8 cellular contexts compared by ENCODE assay signal in the genomic region with DNA sequence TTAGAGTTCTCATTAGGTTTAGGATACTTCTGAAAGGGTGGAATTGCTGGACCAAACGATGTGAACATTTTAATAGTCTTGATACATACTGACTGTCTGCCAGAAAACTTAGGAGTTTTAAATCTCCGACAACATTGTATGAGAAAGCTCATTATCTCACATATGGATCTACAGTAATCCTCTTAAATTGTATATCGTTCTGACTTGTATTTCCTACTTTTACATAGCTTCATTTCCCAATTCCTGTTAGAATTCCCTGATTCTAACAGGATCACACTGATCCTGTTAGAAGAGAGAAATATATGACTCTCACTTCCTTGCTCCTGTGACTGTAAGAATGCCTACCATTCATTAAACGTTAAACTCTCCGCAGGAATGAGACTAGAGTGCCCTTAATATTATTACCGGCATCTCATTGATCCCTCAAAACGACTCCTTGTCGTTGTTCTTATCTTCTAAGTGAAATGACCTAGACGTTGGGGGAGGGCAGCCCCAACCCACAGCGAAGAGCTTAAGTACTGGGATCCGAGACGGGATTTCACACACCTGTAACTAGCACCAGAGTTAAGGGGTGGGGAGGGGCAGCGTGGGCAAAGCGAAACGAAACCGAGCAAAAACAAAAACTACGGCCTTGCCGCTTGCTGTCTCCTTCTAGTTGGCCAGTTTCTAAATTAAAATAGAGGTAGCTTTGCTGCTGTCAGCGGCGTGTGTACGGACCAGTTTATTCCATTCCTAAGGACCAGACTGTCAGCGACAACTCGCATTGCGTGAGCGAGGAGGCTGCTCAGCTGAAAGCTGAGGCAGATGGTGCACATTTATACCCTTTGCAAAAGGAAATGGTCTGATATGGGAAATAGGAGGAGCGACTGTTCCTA. TPM values are rescaled to one million over a fixed set of nuclear protein-coding genes. Genes with fewer than 3 reads are reported as not detected.
DNase-seq lines count a peak whose midpoint lies in the region; ATAC-seq and TF ChIP-seq lines count a peak whose summit lies in the region.

No MANE protein-coding gene starts in this region.

- no peak for TF ChIP-seq CTCF in cardiac muscle cell (IDR thresholded peaks at IDR 0.05; ENCODE audit: low read depth, low read length)

- H3K4me1 ChIP-seq in cardiac muscle cell (ENCODE audit: low read depth): peaks cover 9% of the 10 kb centered on the region

- ATAC-seq in GM21737 (IDR thresholded peaks at IDR 0.05; ENCODE audit: unreplicated experiment): peak; percentile 28

- H3K9me3 ChIP-seq in cardiac muscle cell (ENCODE audit: low read depth): no peaks in the 10 kb centered on the region

- peaks cover 4% of the 10 kb centered on the region for H3K36me3 ChIP-seq in cardiac muscle cell

- DNase-seq in SKM-1 treated with dmso at 0.1 percent for 144 hours (lab: John Stamatoyannopoulos, UW; ENCODE audit: unreplicated experiment) (peak; percentile 58), SKM-1 (lab: John Stamatoyannopoulos, UW; ENCODE audit: unreplicated experiment) (no peak), HuH-7.5 (ENCODE audit: low spot score) (peak; percentile 7), cardiac muscle cell (ENCODE audit: low read depth in 1 of 2, low spot score in 1 of 2) (no peak), posterior cingulate gyrus (peak in 7 of 10 donors; percentile 7 to 83 (median 26))
- DNase-seq in activated T-helper 1 cell treated with anti-CD3 and anti-CD28 coated beads, Interleukin-12 subunit alpha, Interleukin-12 subunit beta, Interleukin-2, Interleukin-4 antibody, amounts not matched to agents 30 ng/mL and 10 ng/mL and 1 ng/mL, durations not matched to agents 14 hours and 24 hours and 36 hours (ENCODE audit: low spot score): no peak
- DNase-seq in stimulated activated naive CD4-positive, alpha-beta T cell treated with Interleukin-2 at 50 U/mL for 16 hours (lab: John Stamatoyannopoulos, UW): no peak

- H3K36me3 Mint-ChIP-seq in activated T-helper 1 cell treated with anti-CD3 and anti-CD28 coated beads, Interleukin-12 subunit alpha, Interleukin-12 subunit beta, Interleukin-2, Interleukin-4 antibody, amounts not matched to agents 30 ng/mL and 10 ng/mL and 1 ng/mL, durations not matched to agents 14 hours and 24 hours and 36 hours (ENCODE audit: low read depth): peaks cover 12% of the 10 kb centered on the region

- no peaks in the 10 kb centered on the region for H3K9me3 Mint-ChIP-seq in activated T-helper 1 cell treated with anti-CD3 and anti-CD28 coated beads, Interleukin-12 subunit alpha, Interleukin-12 subunit beta, Interleukin-2, Interleukin-4 antibody, amounts not matched to agents 30 ng/mL and 10 ng/mL and 1 ng/mL, durations not matched to agents 14 hours and 24 hours and 36 hours

- intact Hi-C loops in activated T-helper 1 cell treated with anti-CD3 and anti-CD28 coated beads, Interleukin-12 subunit alpha, Interleukin-12 subunit beta, Interleukin-2, Interleukin-4 antibody, amounts not matched to agents 30 ng/mL and 10 ng/mL and 1 ng/mL, durations not matched to agents 14 hours and 24 hours and 36 hours (cut with micrococcal nuclease): loop anchor here (1.0 to 2.0 kb wide), 8 partner anchors 12 to 476 kb away; a partner anchor contains a TSS
- intact Hi-C loops in posterior cingulate gyrus (cut with DNase I): no loop called here

- peak overlapping the region; percentile 94 for H3K27ac Mint-ChIP-seq in activated T-helper 1 cell treated with anti-CD3 and anti-CD28 coated beads, Interleukin-12 subunit alpha, Interleukin-12 subunit beta, Interleukin-2, Interleukin-4 antibody, amounts not matched to agents 30 ng/mL and 10 ng/mL and 1 ng/mL, durations not matched to agents 14 hours and 24 hours and 36 hours

- H3K4me1 Mint-ChIP-seq in activated T-helper 1 cell treated with anti-CD3 and anti-CD28 coated beads, Interleukin-12 subunit alpha, Interleukin-12 subunit beta, Interleukin-2, Interleukin-4 antibody, amounts not matched to agents 30 ng/mL and 10 ng/mL and 1 ng/mL, durations not matched to agents 14 hours and 24 hours and 36 hours (ENCODE audit: low read depth): peaks cover 35% of the 10 kb centered on the region

- peak overlapping the region; percentile 98 for H3K4me3 Mint-ChIP-seq in activated T-helper 1 cell treated with anti-CD3 and anti-CD28 coated beads, Interleukin-12 subunit alpha, Interleukin-12 subunit beta, Interleukin-2, Interleukin-4 antibody, amounts not matched to agents 30 ng/mL and 10 ng/mL and 1 ng/mL, durations not matched to agents 14 hours and 24 hours and 36 hours

- H3K4me3 ChIP-seq in cardiac muscle cell: peak overlapping the region; percentile 53

- H3K27me3 Mint-ChIP-seq in activated T-helper 1 cell treated with anti-CD3 and anti-CD28 coated beads, Interleukin-12 subunit alpha, Interleukin-12 subunit beta, Interleukin-2, Interleukin-4 antibody, amounts not matched to agents 30 ng/mL and 10 ng/mL and 1 ng/mL, durations not matched to agents 14 hours and 24 hours and 36 hours (ENCODE audit: insufficient read depth): peaks cover 19% of the 10 kb centered on the region

- H3K27ac ChIP-seq in cardiac muscle cell: peak overlapping the region; percentile 96

- no peaks in the 10 kb centered on the region for H3K27me3 ChIP-seq in cardiac muscle cell

RNA-seq across cellular contexts. Expression of a gene that starts 0.7 kb away (rescaled TPM):
- total RNA-seq in activated T-helper 1 cell treated with anti-CD3 and anti-CD28 coated beads, Interleukin-12 subunit alpha, Interleukin-12 subunit beta, Interleukin-2, Interleukin-4 antibody, amounts not matched to agents 30 ng/mL and 10 ng/mL and 1 ng/mL, durations not matched to agents 14 hours and 24 hours and 36 hours: 23.4 and 25.1 TPM in 2 replicates
- 66.7 and 86.7 TPM in 2 replicates for total RNA-seq in cardiac muscle cell
- polyA plus RNA-seq in cardiac muscle cell: 51.6 and 70.0 TPM in 2 replicates

Comparison
In these comparisons a context has a peak if more than half of its experiments do, and no peak if none do; other contexts are left out.
1. DNase-seq: peak in SKM-1 treated with dmso at 0.1 percent for 144 hours (single experiment), HuH-7.5 (single experiment) and posterior cingulate gyrus (7 of 10); none in SKM-1 (single experiment), activated T-helper 1 cell treated with anti-CD3 and anti-CD28 coated beads, Interleukin-12 subunit alpha, Interleukin-12 subunit beta, Interleukin-2, Interleukin-4 antibody, amounts not matched to agents 30 ng/mL and 10 ng/mL and 1 ng/mL, durations not matched to agents 14 hours and 24 hours and 36 hours (single experiment), cardiac muscle cell (0 of 2) and stimulated activated naive CD4-positive, alpha-beta T cell treated with Interleukin-2 at 50 U/mL for 16 hours (single experiment).